25 cellular contexts compared by ENCODE assay signal in genomic region chr4:168028970-168029610, GRCh38.
DNase-seq lines count a peak whose midpoint lies in the region; ATAC-seq and TF ChIP-seq lines count a peak whose summit lies in the region.
"Had no signal": no experiment of that assay in that cellular context is flagged by ENCODE, and none has a peak within 500 bp of the region (broad histone marks: within the 10 kb centered on the region; RNA-seq: fewer than 3 reads in every experiment).

No MANE protein-coding gene starts in this region.

- no peaks in the 10 kb centered on the region for H3K27me3 Mint-ChIP-seq in activated T-cell treated with anti-CD3 and anti-CD28 coated beads, Interleukin-2, amount 50 U/mL, for 72 hours (ENCODE audit: low read depth)
- H3K27me3 Mint-ChIP-seq: activated CD4-positive, alpha-beta T cell treated with anti-CD3 and anti-CD28 coated beads for 36 hours; activated T-helper 17 cell treated with anti-CD3 and anti-CD28 coated beads, Interleukin-2, amount 50 U/mL, for 72 hours; central memory CD8-positive, alpha-beta T cell had no signal

- H3K27me3 ChIP-seq in OCI-LY3 (ENCODE audit: low read depth, low read length) (no peaks in the 10 kb centered on the region), suprapubic skin (no peaks in the 10 kb centered on the region)
- H3K27me3 ChIP-seq: ascending aorta, BLaER1, pancreas had no signal

- H4K20me1 ChIP-seq in OCI-LY3 (ENCODE audit: insufficient read depth, low read length) = no peaks in the 10 kb centered on the region
- H4K20me1 ChIP-seq: BLaER1 had no signal

- H3K4me1 ChIP-seq in OCI-LY3 (ENCODE audit: low read length) (no peaks in the 10 kb centered on the region), suprapubic skin (no peaks in the 10 kb centered on the region)
- H3K4me1 ChIP-seq: ascending aorta, BLaER1, left ventricle myocardium inferior, pancreas had no signal

- H3K36me3 ChIP-seq in OCI-LY3 (replicated peaks; ENCODE audit: low read depth, low read length) (no peaks in the 10 kb centered on the region), suprapubic skin (no peaks in the 10 kb centered on the region)
- H3K36me3 ChIP-seq: ascending aorta, BLaER1, left ventricle myocardium inferior, pancreas had no signal

- no peaks in the 10 kb centered on the region for H3K36me3 Mint-ChIP-seq in activated T-cell treated with anti-CD3 and anti-CD28 coated beads, Interleukin-2, amount 50 U/mL, for 72 hours (ENCODE audit: insufficient read depth in 2 of 2)
- H3K36me3 Mint-ChIP-seq: activated naive CD4-positive, alpha-beta T cell treated with anti-CD3 and anti-CD28 coated beads, Interleukin-2, amount 50 U/mL, for 72 hours had no signal

- no peak overlapping the region for H3K27ac ChIP-seq in OCI-LY3 (ENCODE audit: low read length)
- H3K27ac ChIP-seq in suprapubic skin = no peak overlapping the region
- H3K27ac ChIP-seq: ascending aorta, BLaER1, left ventricle myocardium inferior, pancreas had no signal

- peaks cover 0 to 1% of the 10 kb centered on the region in 2 donors for H3K9me3 Mint-ChIP-seq in activated T-cell treated with anti-CD3 and anti-CD28 coated beads, Interleukin-2, amount 50 U/mL, for 72 hours

- H3K79me2 ChIP-seq in OCI-LY3 (ENCODE audit: low read length) = no peaks in the 10 kb centered on the region

- H3K9me3 ChIP-seq in OCI-LY3 (ENCODE audit: insufficient read depth, low read length) (no peaks in the 10 kb centered on the region), suprapubic skin (no peaks in the 10 kb centered on the region)
- H3K9me3 ChIP-seq: ascending aorta, BLaER1, left ventricle myocardium inferior, pancreas had no signal

- no peak overlapping the region for H3K4me3 Mint-ChIP-seq in activated T-cell treated with anti-CD3 and anti-CD28 coated beads, Interleukin-2, amount 50 U/mL, for 72 hours
- H3K4me3 Mint-ChIP-seq: activated CD4-positive, alpha-beta T cell treated with anti-CD3 and anti-CD28 coated beads for 36 hours; activated T-helper 17 cell treated with anti-CD3 and anti-CD28 coated beads, Interleukin-2, amount 50 U/mL, for 72 hours; central memory CD8-positive, alpha-beta T cell; immature natural killer cell; nephron progenitor cell had no signal

- ATAC-seq in esophagus mucosa (peak; percentile 67), HG03097 (IDR thresholded peaks at IDR 0.05; ENCODE audit: low FRiP score, unreplicated experiment) (no peak), HG03378 (IDR thresholded peaks at IDR 0.05; ENCODE audit: unreplicated experiment) (no peak)
- ATAC-seq in activated T-cell treated with anti-CD3 and anti-CD28 coated beads, Interleukin-2, amount 50 U/mL, for 72 hours (replicated peaks in 1 of 2) = no peak
- ATAC-seq: activated CD4-positive, alpha-beta T cell treated with anti-CD3 and anti-CD28 coated beads for 36 hours; activated naive CD4-positive, alpha-beta T cell treated with anti-CD3 and anti-CD28 coated beads, Interleukin-2, amount 50 U/mL, for 72 hours; activated T-helper 17 cell treated with anti-CD3 and anti-CD28 coated beads, Interleukin-2, amount 50 U/mL, for 72 hours; sciatic nerve had no signal

- peak overlapping the region; percentile 16; the same call in 1 of the 2 replicates for H2AFZ ChIP-seq in OCI-LY3 (ENCODE audit: low read depth, low read length)

- no peak for TF ChIP-seq POLR2A in suprapubic skin (IDR thresholded peaks at IDR 0.05)

- H3K4me1 Mint-ChIP-seq in activated T-cell treated with anti-CD3 and anti-CD28 coated beads, Interleukin-2, amount 50 U/mL, for 72 hours (ENCODE audit: low read depth) = no peaks in the 10 kb centered on the region
- H3K4me1 Mint-ChIP-seq: activated CD4-positive, alpha-beta T cell treated with anti-CD3 and anti-CD28 coated beads for 36 hours; activated T-helper 17 cell treated with anti-CD3 and anti-CD28 coated beads, Interleukin-2, amount 50 U/mL, for 72 hours; central memory CD8-positive, alpha-beta T cell; immature natural killer cell; nephron progenitor cell had no signal

- H3K9ac ChIP-seq in OCI-LY3 (ENCODE audit: low read length) = no peak overlapping the region
- H3K9ac ChIP-seq: BLaER1 had no signal

- H3K4me2 ChIP-seq in OCI-LY3 (ENCODE audit: low read length) = no peak overlapping the region
- H3K4me2 ChIP-seq: BLaER1 had no signal

- 68% methylated on average over 5 of the region's 5 CpGs for WGBS in suprapubic skin

- no peak overlapping the region for H3K4me3 ChIP-seq in HFF-Myc (replicated peaks; ENCODE audit: low read depth, low read length)
- no peak overlapping the region for H3K4me3 ChIP-seq in OCI-LY3 (ENCODE audit: low read length)
- H3K4me3 ChIP-seq in suprapubic skin = no peak overlapping the region
- H3K4me3 ChIP-seq: ascending aorta, BLaER1, left ventricle myocardium inferior, pancreas had no signal

- no peak for TF ChIP-seq EP300 in suprapubic skin (IDR thresholded peaks at IDR 0.05)

- no peak for TF ChIP-seq CTCF in HFF-Myc (IDR thresholded peaks at IDR 0.05; ENCODE audit: low read depth, low read length, missing control alignments)
- no peak for TF ChIP-seq CTCF in OCI-LY3 (IDR thresholded peaks at IDR 0.05; ENCODE audit: low read depth, low read length)
- no peak for TF ChIP-seq CTCF in suprapubic skin (IDR thresholded peaks at IDR 0.05)

- DNase-seq in A172 (ENCODE audit: low spot score) (peak; percentile 12), HFF-Myc (ENCODE audit: extremely low read depth, low read depth) (peak; percentile 2), suprapubic skin (ENCODE audit: low spot score in 2 of 2) (no peak)
- no peak for DNase-seq in activated T-cell treated with anti-CD3 and anti-CD28 coated beads, Interleukin-2, amount 50 U/mL, for 72 hours
- DNase-seq: activated CD4-positive, alpha-beta T cell treated with anti-CD3 and anti-CD28 coated beads for 36 hours; foreskin melanocyte; GF-D8; immature natural killer cell; left ventricle myocardium inferior; midbrain; NCI-H1436 treated with DMSO at 0.1 percent for 48 hours; NCI-H526 treated with DMSO at 0.1 percent for 48 hours; nephron progenitor cell; SHP77 treated with DMSO at 0.1 percent for 48 hours had no signal

- H3K27ac Mint-ChIP-seq in activated T-cell treated with anti-CD3 and anti-CD28 coated beads, Interleukin-2, amount 50 U/mL, for 72 hours = no peak overlapping the region
- H3K27ac Mint-ChIP-seq: activated CD4-positive, alpha-beta T cell treated with anti-CD3 and anti-CD28 coated beads for 36 hours; activated naive CD4-positive, alpha-beta T cell treated with anti-CD3 and anti-CD28 coated beads, Interleukin-2, amount 50 U/mL, for 72 hours; activated T-helper 17 cell treated with anti-CD3 and anti-CD28 coated beads, Interleukin-2, amount 50 U/mL, for 72 hours; immature natural killer cell; nephron progenitor cell had no signal

Comparison
In these comparisons a context has a peak if more than half of its experiments do, and no peak if none do; other contexts are left out.
1. DNase-seq: peak in A172 (single experiment) and HFF-Myc (single experiment); none in suprapubic skin (0 of 2) and activated T-cell treated with anti-CD3 and anti-CD28 coated beads, Interleukin-2, amount 50 U/mL, for 72 hours (0 of 2).